ENCODE assay signal across 1 cellular context in genomic region chr1:5842700-5843099, GRCh38.
TF ChIP-seq lines count a peak whose summit lies in the region.

No MANE protein-coding gene starts in this region.

TF ChIP-seq in H1, 55 proteins besides CTCF, POLR2A, EP300 and RAD21 (continued from another document):
- TF ChIP-seq NRF1 (IDR thresholded peaks at IDR 0.05; ENCODE audit: low read depth, low read length) (no peak), ATF3 (IDR thresholded peaks at IDR 0.05; ENCODE audit: insufficient read depth, low read depth, low read length) (no peak), YY1 (IDR thresholded peaks at IDR 0.05; ENCODE audit: low read depth, low read length) (no peak), BCL11A (IDR thresholded peaks at IDR 0.05; ENCODE audit: low read depth in 2 of 2, low read length in 2 of 2) (no peak)
